Comparison of ENCODE assay signal across 19 cellular contexts in genomic region chr1:160359559-160360226, GRCh38. TPM values are rescaled to one million over a fixed set of nuclear protein-coding genes. Genes with fewer than 3 reads are reported as not detected.
DNase-seq lines count a peak whose midpoint lies in the region; ATAC-seq and TF ChIP-seq lines count a peak whose summit lies in the region.
"Had no signal": no experiment of that assay in that cellular context is flagged by ENCODE, and none has a peak within 500 bp of the region (broad histone marks: within the 10 kb centered on the region; RNA-seq: fewer than 3 reads in every experiment).

No MANE protein-coding gene starts in this region.

- no peaks in the 10 kb centered on the region for H3K9me3 ChIP-seq in cardiac muscle cell (ENCODE audit: low read depth)
- no peaks in the 10 kb centered on the region for H3K9me3 ChIP-seq in heart left ventricle
- H3K9me3 ChIP-seq in subcutaneous abdominal adipose tissue (ENCODE audit: control insufficient read depth in 5 of 5, low read length in 5 of 5): no peaks in the 10 kb centered on the region

- peak overlapping the region; percentile 43 for H3K27ac ChIP-seq in cardiac muscle cell
- no peak overlapping the region for H3K27ac ChIP-seq in heart left ventricle
- peak overlapping the region; percentile 17 for H3K27ac ChIP-seq in subcutaneous abdominal adipose tissue (ENCODE audit: low read depth, low read length)
- no peak overlapping the region for H3K27ac ChIP-seq in RWPE1

- no peak for TF ChIP-seq POLR2A in heart left ventricle (IDR thresholded peaks at IDR 0.05)

- no peak overlapping the region for H3K4me3 ChIP-seq in cardiac muscle cell
- no peak overlapping the region for H3K4me3 ChIP-seq in heart left ventricle
- no peak overlapping the region for H3K4me3 ChIP-seq in fibroblast of the aortic adventitia (ENCODE audit: low read depth, low read length)
- H3K4me3 ChIP-seq in subcutaneous abdominal adipose tissue (ENCODE audit: low read depth in 1 of 5, low read length in 5 of 5): no peak overlapping the region

- ATAC-seq in heart left ventricle: no peak
- ATAC-seq: activated CD4-positive, alpha-beta T cell treated with anti-CD3 and anti-CD28 coated beads for 36 hours; left colon; stimulated activated naive CD8-positive, alpha-beta T cell treated with anti-CD3 and anti-CD28 coated beads, Interleukin-15, amount 100 ng/mL, for 72 hours had no signal

- 84 to 88% (median 85%) methylated on average over 9 of the region's 9 CpGs for WGBS in heart left ventricle, 4 donors

- no peak overlapping the region for H3K9ac ChIP-seq in subcutaneous abdominal adipose tissue (ENCODE audit: low read length in 5 of 5)

- H3K36me3 ChIP-seq in cardiac muscle cell (peaks cover 22% of the 10 kb centered on the region), heart left ventricle (peaks cover 0 to 67% (median 54%) of the 10 kb centered on the region in 9 donors), subcutaneous abdominal adipose tissue (ENCODE audit: control insufficient read depth in 5 of 5, insufficient read depth in 5 of 5, low read length in 5 of 5) (peaks cover 6 to 56% (median 47%) of the 10 kb centered on the region in 5 donors)

- CTCF ChIA-PET in RWPE1 (lab: Yijun Ruan, JAX): no interaction called here

- H3K27me3 ChIP-seq in cardiac muscle cell (no peaks in the 10 kb centered on the region), heart left ventricle (no peaks in the 10 kb centered on the region), subcutaneous abdominal adipose tissue (ENCODE audit: control insufficient read depth in 5 of 5, insufficient read depth in 4 of 5, low read length in 5 of 5) (no peaks in the 10 kb centered on the region)

- POLR2A ChIA-PET in RWPE1 (lab: Yijun Ruan, JAX; ENCODE audit: low non-redundant PET): no interaction called here

- intact Hi-C loops in heart left ventricle (cut with DNase I): no loop called here

- TF ChIP-seq CTCF in cardiac muscle cell (IDR thresholded peaks at IDR 0.05; ENCODE audit: low read depth, low read length) (no peak), heart left ventricle (IDR thresholded peaks at IDR 0.05) (no peak), fibroblast of the aortic adventitia (IDR thresholded peaks at IDR 0.05; ENCODE audit: insufficient read depth, low read length) (no peak), RWPE1 (conservative IDR thresholded peaks at IDR 0.05; ENCODE audit: low read depth) (no peak)

- H3K4me1 ChIP-seq in cardiac muscle cell (ENCODE audit: low read depth): peaks cover 16% of the 10 kb centered on the region
- H3K4me1 ChIP-seq in heart left ventricle: no peaks in the 10 kb centered on the region
- peaks cover 1 to 56% (median 50%) of the 10 kb centered on the region in 5 donors for H3K4me1 ChIP-seq in subcutaneous abdominal adipose tissue (ENCODE audit: control insufficient read depth in 5 of 5, insufficient read depth in 5 of 5, low read length in 5 of 5)

- DNase-seq in cardiac muscle cell (ENCODE audit: low read depth in 1 of 2, low spot score in 1 of 2): no peak
- DNase-seq in heart left ventricle: no peak
- DNase-seq in amniotic epithelial cell (ENCODE audit: low read depth): peak; percentile 19
- DNase-seq in fibroblast of the aortic adventitia (ENCODE audit: low read depth): peak; percentile 13
- no peak for DNase-seq in C1 segment of cervical spinal cord (lab: John Stamatoyannopoulos, UW)
- no peak for DNase-seq in RWPE1 (ENCODE audit: low spot score)
- no peak for DNase-seq in HUDEP-2 (lab: John Stamatoyannopoulos, UW; ENCODE audit: unreplicated experiment in 76 of 76)
- DNase-seq: activated CD4-positive, alpha-beta T cell treated with anti-CD3 and anti-CD28 coated beads for 36 hours; activated naive CD4-positive, alpha-beta T cell treated with Interleukin-2 at 50 U/mL for 16 hours; effector CD8-positive, alpha-beta T cell; left colon; NCI-H1930; retina; stimulated activated naive CD8-positive, alpha-beta T cell treated with anti-CD3 and anti-CD28 coated beads, Interleukin-15, amount 100 ng/mL, for 72 hours had no signal

RNA-seq across cellular contexts. Expression of gene NHLH1, which starts 7.2 kb away (rescaled TPM):
- total RNA-seq in cardiac muscle cell (0.11 and 0.12 TPM in 2 replicates), heart left ventricle (under 1 TPM in 2 of 9 donors, not detected in 7; 0.09 to 0.18 TPM), fibroblast of the aortic adventitia (ENCODE audit: low replicate concordance) (not detected in 2 replicates)
- polyA plus RNA-seq in cardiac muscle cell (1.6 TPM in 1 of 2 replicates, not detected in the other), heart left ventricle (under 1 TPM in 1 of 2 donors, not detected in 1; 0.14 TPM)
- total RNA-seq: cardiac septum, Daoy, fibroblast of villous mesenchyme, SK-MEL-5 had no signal

RNA-seq across cellular contexts. Expression of gene NCSTN, which starts 16.5 kb away (rescaled TPM):
- total RNA-seq in cardiac muscle cell: 55.4 and 65.8 TPM in 2 replicates
- 97.8 and 113 TPM in 2 replicates for polyA plus RNA-seq in cardiac muscle cell
- 100 to 1,000 TPM in 1 of 9 donors, 10 to 100 TPM in 8; 54.1 to 101 (median 72.2) TPM for total RNA-seq in heart left ventricle
- 10 to 100 TPM; 47.3 to 47.9 TPM for polyA plus RNA-seq in heart left ventricle
- total RNA-seq in fibroblast of the aortic adventitia (ENCODE audit: low replicate concordance): 60.6 and 79.3 TPM in 2 replicates

RNA-seq across cellular contexts. Expression of gene COPA, which starts 16.6 kb away (rescaled TPM):
- total RNA-seq in cardiac muscle cell: 115 and 129 TPM in 2 replicates
- polyA plus RNA-seq in cardiac muscle cell: 139 and 157 TPM in 2 replicates
- 100 to 1,000 TPM in 6 of 9 donors, 10 to 100 TPM in 3; 78.6 to 129 (median 115) TPM for total RNA-seq in heart left ventricle
- polyA plus RNA-seq in heart left ventricle: 10 to 100 TPM; 46.9 to 97.8 TPM
- 220 and 248 TPM in 2 replicates for total RNA-seq in fibroblast of the aortic adventitia (ENCODE audit: low replicate concordance)

RNA-seq across cellular contexts. Expression of gene VANGL2, which starts 40.7 kb away (rescaled TPM):
- total RNA-seq in cardiac muscle cell (14.1 and 24.6 TPM in 2 replicates), heart left ventricle (1 to 10 TPM; 1.4 to 3.2 (median 2.0) TPM), fibroblast of the aortic adventitia (ENCODE audit: low replicate concordance) (not detected in 2 replicates)
- polyA plus RNA-seq in cardiac muscle cell (15.2 and 22.0 TPM in 2 replicates), heart left ventricle (1 to 10 TPM in 1 of 2 donors, under 1 TPM in 1; 0.94 to 1.4 TPM)
- total RNA-seq: fibroblast of villous mesenchyme had no signal

Comparison
In these comparisons a context has a peak if more than half of its experiments do, and no peak if none do; other contexts are left out.
1. H3K27ac ChIP-seq: peak in cardiac muscle cell (single experiment) and subcutaneous abdominal adipose tissue (single experiment); none in heart left ventricle (0 of 12) and RWPE1 (single experiment).
2. DNase-seq: peak in amniotic epithelial cell (single experiment) and fibroblast of the aortic adventitia (single experiment); none in cardiac muscle cell (0 of 2), heart left ventricle (0 of 5), C1 segment of cervical spinal cord (0 of 14), RWPE1 (single experiment) and HUDEP-2 (0 of 76).